Comparison of ENCODE assay signal across 15 cellular contexts in the genomic region with DNA sequence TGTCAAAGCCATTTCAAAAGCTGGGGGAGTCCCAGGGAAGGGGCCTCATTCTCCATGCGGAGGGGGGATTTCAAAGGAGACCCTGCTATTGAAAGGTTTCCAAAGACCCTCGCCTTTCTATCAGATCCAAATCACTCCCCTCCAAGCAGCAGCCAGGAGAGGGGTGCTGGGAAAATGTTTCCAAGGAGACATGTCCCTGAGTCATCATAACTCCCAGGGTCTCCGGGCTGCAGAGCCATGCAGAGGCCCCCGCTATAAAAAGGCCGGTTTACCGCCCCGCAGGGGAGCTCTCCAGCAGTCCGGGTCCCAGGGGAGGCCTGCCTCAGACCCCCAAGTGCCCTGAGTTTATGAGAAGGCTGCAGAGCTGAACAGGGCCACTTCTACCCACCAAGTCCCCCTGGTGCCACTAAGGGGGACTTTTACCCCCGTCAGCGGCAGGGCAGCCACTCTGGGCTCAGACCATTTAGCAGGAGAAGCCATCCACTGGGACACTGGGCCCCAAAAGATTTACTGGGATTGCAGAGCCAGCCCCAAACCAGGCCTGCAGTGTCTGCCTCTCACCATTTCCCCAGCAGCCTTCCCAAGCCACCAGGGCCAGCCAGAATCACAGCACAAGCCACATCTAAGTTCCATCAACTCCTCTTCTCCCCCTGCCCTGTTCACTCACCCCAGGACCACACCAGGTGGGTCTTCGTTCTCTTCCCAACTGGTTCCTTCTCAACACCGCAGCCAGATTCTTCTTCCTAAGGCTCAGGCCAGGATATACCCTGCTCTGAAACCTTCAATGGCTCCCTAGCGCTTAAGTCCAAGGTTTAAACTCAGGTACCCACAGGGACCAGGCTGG.
DNase-seq lines count a peak whose midpoint lies in the region; ATAC-seq and TF ChIP-seq lines count a peak whose summit lies in the region.
"Had no signal": no experiment of that assay in that cellular context is flagged by ENCODE, and none has a peak within 500 bp of the region (broad histone marks: within the 10 kb centered on the region; RNA-seq: fewer than 3 reads in every experiment).

No MANE protein-coding gene starts in this region.

- H3K27me3 Mint-ChIP-seq in activated CD8-positive, alpha-beta memory T cell treated with anti-CD3 and anti-CD28 coated beads, Interleukin-2, amount 10 ng/mL, durations not matched to agents 7 days and 5 days, result no peaks in the 10 kb centered on the region
- peaks cover 0 to 3% (median 0%) of the 10 kb centered on the region in 3 donors for H3K27me3 Mint-ChIP-seq in immature natural killer cell (ENCODE audit: low read depth in 3 of 3)
- H3K27me3 Mint-ChIP-seq: effector memory CD8-positive, alpha-beta T cell; naive thymus-derived CD4-positive, alpha-beta T cell had no signal

- no peak overlapping the region for H3K4me3 Mint-ChIP-seq in activated CD8-positive, alpha-beta memory T cell treated with anti-CD3 and anti-CD28 coated beads, Interleukin-2, amount 10 ng/mL, durations not matched to agents 7 days and 5 days
- no peak overlapping the region for H3K4me3 Mint-ChIP-seq in immature natural killer cell
- H3K4me3 Mint-ChIP-seq: effector memory CD8-positive, alpha-beta T cell; naive thymus-derived CD4-positive, alpha-beta T cell had no signal

- no peaks in the 10 kb centered on the region for H3K9me3 ChIP-seq in muscle layer of colon (ENCODE audit: low read length)
- H3K9me3 ChIP-seq in tibial artery, result no peaks in the 10 kb centered on the region

- H3K4me1 ChIP-seq in muscle layer of colon (ENCODE audit: insufficient read depth, low read length), result peaks cover 20% of the 10 kb centered on the region
- H3K4me1 ChIP-seq in tibial artery, result peaks cover 4 to 57% (median 32%) of the 10 kb centered on the region in 4 donors

- no peaks in the 10 kb centered on the region for H3K36me3 Mint-ChIP-seq in activated CD8-positive, alpha-beta memory T cell treated with anti-CD3 and anti-CD28 coated beads, Interleukin-2, amount 10 ng/mL, durations not matched to agents 7 days and 5 days
- no peaks in the 10 kb centered on the region for H3K36me3 Mint-ChIP-seq in immature natural killer cell
- H3K36me3 Mint-ChIP-seq: naive thymus-derived CD4-positive, alpha-beta T cell had no signal

- TF ChIP-seq CTCF in choroid plexus epithelial cell (conservative IDR thresholded peaks at IDR 0.05; ENCODE audit: low read depth, low read length), result no peak
- no peak for TF ChIP-seq CTCF in tibial artery (IDR thresholded peaks at IDR 0.05)

- H3K27me3 ChIP-seq in muscle layer of colon (ENCODE audit: control insufficient read depth in 1 of 2, insufficient read depth in 2 of 2, low read length in 2 of 2) (no peaks in the 10 kb centered on the region), tibial artery (no peaks in the 10 kb centered on the region)

- H3K9me3 Mint-ChIP-seq in activated CD8-positive, alpha-beta memory T cell treated with anti-CD3 and anti-CD28 coated beads, Interleukin-2, amount 10 ng/mL, durations not matched to agents 7 days and 5 days (ENCODE audit: low read depth), result no peaks in the 10 kb centered on the region
- H3K9me3 Mint-ChIP-seq in immature natural killer cell, result no peaks in the 10 kb centered on the region
- H3K9me3 Mint-ChIP-seq: effector memory CD8-positive, alpha-beta T cell; naive thymus-derived CD4-positive, alpha-beta T cell had no signal

- CTCF ChIA-PET in activated CD8-positive, alpha-beta memory T cell treated with anti-CD3 and anti-CD28 coated beads, Interleukin-2, amount 10 ng/mL, durations not matched to agents 7 days and 5 days (lab: Charles Lee), result no interaction called here

- H3K36me3 ChIP-seq in muscle layer of colon (ENCODE audit: insufficient read depth, low read length) (no peaks in the 10 kb centered on the region), tibial artery (no peaks in the 10 kb centered on the region)

- intact Hi-C loops in tibial artery (cut with DNase I; ENCODE audit: low total_unique reads), result loop anchor here (5.0 to 10.0 kb wide), 2 partner anchors 73 to 236 kb away; a partner anchor contains a TSS

- no peak overlapping the region for H3K4me3 ChIP-seq in choroid plexus epithelial cell (ENCODE audit: low read depth, low read length)
- no peak overlapping the region for H3K4me3 ChIP-seq in muscle layer of colon (ENCODE audit: low read depth in 1 of 2, low read length in 2 of 2)
- H3K4me3 ChIP-seq in tibial artery, result no peak overlapping the region
- H3K4me3 ChIP-seq: SK-N-MC had no signal

- no peaks in the 10 kb centered on the region for H3K4me1 Mint-ChIP-seq in activated CD8-positive, alpha-beta memory T cell treated with anti-CD3 and anti-CD28 coated beads, Interleukin-2, amount 10 ng/mL, durations not matched to agents 7 days and 5 days
- no peaks in the 10 kb centered on the region for H3K4me1 Mint-ChIP-seq in immature natural killer cell
- H3K4me1 Mint-ChIP-seq: naive thymus-derived CD4-positive, alpha-beta T cell had no signal

- DNase-seq in activated CD8-positive, alpha-beta memory T cell treated with anti-CD3 and anti-CD28 coated beads for 24 hours, result peak; percentile 19
- DNase-seq in activated CD8-positive, alpha-beta memory T cell treated with anti-CD3 and anti-CD28 coated beads, Interleukin-2, amount 10 ng/mL, durations not matched to agents 7 days and 5 days, result no peak
- DNase-seq in choroid plexus epithelial cell (ENCODE audit: low read depth) (peak; percentile 33), tibial artery (peak in 1 of 2 donors; percentile 61), immature natural killer cell (no peak)
- DNase-seq in effector CD8-positive, alpha-beta T cell (lab: John Stamatoyannopoulos, UW), result no peak
- DNase-seq: activated CD8-positive, alpha-beta memory T cell treated with anti-CD3 and anti-CD28 coated beads, Interleukin-2, amount 50 U/mL, for 48 hours; effector memory CD8-positive, alpha-beta T cell; MV-4-11; naive thymus-derived CD4-positive, alpha-beta T cell; small intestine had no signal

- no peak for ATAC-seq in activated CD8-positive, alpha-beta memory T cell treated with anti-CD3 and anti-CD28 coated beads, Interleukin-2, amount 10 ng/mL, durations not matched to agents 7 days and 5 days
- no peak for ATAC-seq in GM18511 (IDR thresholded peaks at IDR 0.05; ENCODE audit: unreplicated experiment)
- ATAC-seq: effector memory CD8-positive, alpha-beta T cell; naive thymus-derived CD4-positive, alpha-beta T cell had no signal

- no peak overlapping the region for H3K9ac ChIP-seq in muscle layer of colon (ENCODE audit: low read length)

- H3K27ac ChIP-seq in muscle layer of colon (ENCODE audit: low read depth, low read length) (peak overlapping the region; percentile 45), tibial artery (peak overlapping the region; percentile 73 to 90)
- H3K27ac ChIP-seq: SK-N-MC, VCaP had no signal

- H3K27ac Mint-ChIP-seq in activated CD8-positive, alpha-beta memory T cell treated with anti-CD3 and anti-CD28 coated beads, Interleukin-2, amount 10 ng/mL, durations not matched to agents 7 days and 5 days, result no peak overlapping the region
- H3K27ac Mint-ChIP-seq in immature natural killer cell, result no peak overlapping the region
- H3K27ac Mint-ChIP-seq: effector memory CD8-positive, alpha-beta T cell; naive thymus-derived CD4-positive, alpha-beta T cell had no signal

Comparison
In these comparisons a context has a peak if more than half of its experiments do, and no peak if none do; other contexts are left out.
1. DNase-seq: peak in activated CD8-positive, alpha-beta memory T cell treated with anti-CD3 and anti-CD28 coated beads for 24 hours (single experiment) and choroid plexus epithelial cell (single experiment); none in activated CD8-positive, alpha-beta memory T cell treated with anti-CD3 and anti-CD28 coated beads, Interleukin-2, amount 10 ng/mL, durations not matched to agents 7 days and 5 days (single experiment), immature natural killer cell (0 of 3) and effector CD8-positive, alpha-beta T cell (single experiment).